In genomic region chr4:52959545-52959944, GRCh38 we compare ENCODE assay signal across 21 cellular contexts.
DNase-seq lines count a peak whose midpoint lies in the region; FAIRE-seq and TF ChIP-seq lines count a peak whose summit lies in the region.
"Had no signal": no experiment of that assay in that cellular context is flagged by ENCODE, and none has a peak within 500 bp of the region (broad histone marks: within the 10 kb centered on the region; RNA-seq: fewer than 3 reads in every experiment).

No MANE protein-coding gene starts in this region.

- DNase-seq in EL (peak; percentile 61), amniotic stem cell (lab: John Stamatoyannopoulos, UW) (peak; percentile 19), fibroblast of the aortic adventitia (ENCODE audit: low read depth) (peak; percentile 69), uterus (no peak), H54 (ENCODE audit: insufficient read length, low spot score) (no peak), GM19240 (ENCODE audit: insufficient read length, low spot score) (no peak)
- no peak for DNase-seq in stimulated activated naive CD4-positive, alpha-beta T cell (lab: John Stamatoyannopoulos, UW)
- DNase-seq: activated CD4-positive, alpha-beta T cell treated with anti-CD3 and anti-CD28 coated beads, Interleukin-2, amount 10 ng/mL, durations not matched to agents 24 days and 14 days; activated CD8-positive, alpha-beta memory T cell treated with anti-CD3 and anti-CD28 coated beads, Interleukin-2, amount 10 ng/mL, durations not matched to agents 7 days and 5 days; Caco-2; foreskin keratinocyte; KG1; NCI-H146; NCI-H524 treated with DMSO at 0.1 percent for 48 hours; nephron progenitor cell; Peyer's patch; posterior cingulate gyrus; substantia nigra had no signal

- H3K4me1 ChIP-seq in uterus, result no peaks in the 10 kb centered on the region
- H3K4me1 ChIP-seq: foreskin keratinocyte, Peyer's patch had no signal

- no peak for FAIRE-seq in H54 (lab: Jason Lieb, UNC)
- FAIRE-seq: colon had no signal

- no peak overlapping the region for H3K4me3 ChIP-seq in fibroblast of the aortic adventitia (ENCODE audit: low read depth, low read length)
- no peak overlapping the region for H3K4me3 ChIP-seq in uterus
- H3K4me3 ChIP-seq: BLaER1, Peyer's patch had no signal

- intact Hi-C loops in uterus (cut with DNase I; ENCODE audit: low total_unique reads), result no loop called here

- H3K27me3 ChIP-seq in uterus, result no peaks in the 10 kb centered on the region
- H3K27me3 ChIP-seq: BLaER1, foreskin keratinocyte, Peyer's patch had no signal

- H3K27ac ChIP-seq in uterus, result peak overlapping the region; percentile 38 to 76
- H3K27ac ChIP-seq: BLaER1, foreskin keratinocyte, Peyer's patch, VCaP had no signal

- no peak for TF ChIP-seq CTCF in fibroblast of the aortic adventitia (IDR thresholded peaks at IDR 0.05; ENCODE audit: insufficient read depth, low read length)
- no peak for TF ChIP-seq CTCF in uterus (IDR thresholded peaks at IDR 0.05)

- TF ChIP-seq POLR2A in uterus (IDR thresholded peaks at IDR 0.05) (no peak), H54 (IDR thresholded peaks at IDR 0.05; ENCODE audit: low read depth, low read length) (no peak)

- H3K9me3 ChIP-seq in uterus, result no peaks in the 10 kb centered on the region
- H3K9me3 ChIP-seq: BLaER1, Caco-2, Peyer's patch had no signal

- no peaks in the 10 kb centered on the region for H3K36me3 ChIP-seq in uterus
- H3K36me3 ChIP-seq: BLaER1, Peyer's patch had no signal

Comparison
In these comparisons a context has a peak if more than half of its experiments do, and no peak if none do; other contexts are left out.
1. DNase-seq: peak in EL (single experiment), amniotic stem cell (single experiment) and fibroblast of the aortic adventitia (single experiment); none in uterus (0 of 2), H54 (single experiment), stimulated activated naive CD4-positive, alpha-beta T cell (0 of 6) and GM19240 (single experiment).